Comparison of ENCODE assay signal across 11 cellular contexts in genomic region chr3:161770532-161771386, GRCh38.
DNase-seq lines count a peak whose midpoint lies in the region; ATAC-seq and TF ChIP-seq lines count a peak whose summit lies in the region.
"Had no signal": no experiment of that assay in that cellular context is flagged by ENCODE, and none has a peak within 500 bp of the region (broad histone marks: within the 10 kb centered on the region; RNA-seq: fewer than 3 reads in every experiment).

No MANE protein-coding gene starts in this region.

- H3K27me3 Mint-ChIP-seq in nephron progenitor cell (ENCODE audit: low read depth, poor library complexity) = no peaks in the 10 kb centered on the region

- H3K27ac ChIP-seq in temporal lobe (ENCODE audit: low read depth, low read length) = peak overlapping the region; percentile 9
- H3K27ac ChIP-seq: C4-2B had no signal

- TF ChIP-seq CTCF in nephron progenitor cell (IDR thresholded peaks at IDR 0.05) = no peak

- H3K4me1 Mint-ChIP-seq in nephron progenitor cell = no peaks in the 10 kb centered on the region

- no peak overlapping the region for H3K4me3 Mint-ChIP-seq in nephron progenitor cell

- peak; percentile 34 to 41 for ATAC-seq in activated naive CD4-positive, alpha-beta T cell treated with anti-CD3 and anti-CD28 coated beads, Interleukin-2, amount 50 U/mL, for 72 hours
- peak; percentile 61 for ATAC-seq in HG02884 (IDR thresholded peaks at IDR 0.05; ENCODE audit: unreplicated experiment)

- H3K36me3 Mint-ChIP-seq in activated naive CD4-positive, alpha-beta T cell treated with anti-CD3 and anti-CD28 coated beads, Interleukin-2, amount 50 U/mL, for 72 hours = no peaks in the 10 kb centered on the region
- no peaks in the 10 kb centered on the region for H3K36me3 Mint-ChIP-seq in nephron progenitor cell (ENCODE audit: low read depth)

- H3K27ac Mint-ChIP-seq in activated naive CD4-positive, alpha-beta T cell treated with anti-CD3 and anti-CD28 coated beads, Interleukin-2, amount 50 U/mL, for 72 hours = no peak overlapping the region
- H3K27ac Mint-ChIP-seq in nephron progenitor cell = no peak overlapping the region

- peaks cover 2 to 3% of the 10 kb centered on the region in 2 donors for H3K9me3 Mint-ChIP-seq in activated naive CD4-positive, alpha-beta T cell treated with anti-CD3 and anti-CD28 coated beads, Interleukin-2, amount 50 U/mL, for 72 hours
- H3K9me3 Mint-ChIP-seq in nephron progenitor cell = no peaks in the 10 kb centered on the region

- DNase-seq in activated naive CD4-positive, alpha-beta T cell treated with anti-CD3 and anti-CD28 coated beads, Interleukin-2, amount 50 U/mL, for 72 hours (ENCODE audit: low spot score in 2 of 2) = no peak
- no peak for DNase-seq in activated naive CD4-positive, alpha-beta T cell (lab: John Stamatoyannopoulos, UW)
- DNase-seq in NCI-H748 treated with DMSO at 0.1 percent for 48 hours (lab: John Stamatoyannopoulos, UW) (peak; percentile 34), putamen (ENCODE audit: low spot score) (no peak), nephron progenitor cell (no peak), mesenteric fat pad (ENCODE audit: low spot score) (no peak)
- DNase-seq: NCI-H1694, small intestine had no signal
